Comparison of ENCODE assay signal across 4 cellular contexts in genomic region chr7:116484389-116484788, GRCh38. TPM values are rescaled to one million over a fixed set of nuclear protein-coding genes. Genes with fewer than 3 reads are reported as not detected.
"Had no signal": no experiment of that assay in that cellular context is flagged by ENCODE, and none has a peak within 500 bp of the region (broad histone marks: within the 10 kb centered on the region; RNA-seq: fewer than 3 reads in every experiment).

No MANE protein-coding gene starts in this region.

RNA-seq across cellular contexts. Expression of gene CAV2, which starts 15.1 kb away (rescaled TPM):
- total RNA-seq: naive thymus-derived CD8-positive, alpha-beta T cell; natural killer cell treated with Interleukin-12 subunit alpha and Interleukin-12 subunit beta and Interleukin-15 and Interleukin-18, amount 100 ng/mL, for 72 hours had no signal
- polyA plus RNA-seq: naive thymus-derived CD8-positive, alpha-beta T cell; neural cell had no signal

RNA-seq across cellular contexts. Expression of gene CAV1, which starts 40.4 kb away (rescaled TPM):
- total RNA-seq: naive thymus-derived CD8-positive, alpha-beta T cell; natural killer cell; natural killer cell treated with Interleukin-12 subunit alpha and Interleukin-12 subunit beta and Interleukin-15 and Interleukin-18, amount 100 ng/mL, for 72 hours had no signal
- polyA plus RNA-seq: naive thymus-derived CD8-positive, alpha-beta T cell; neural cell had no signal
